1 cellular context compared by ENCODE assay signal in genomic region chr13:113584870-113585671, GRCh38.
TF ChIP-seq lines count a peak whose summit lies in the region.

No MANE protein-coding gene starts in this region.

TF ChIP-seq in GM23338, 12 proteins besides CTCF, POLR2A, EP300 and RAD21 (continued from another document):
- no peak for TF ChIP-seq ZNF462 (CRISPR knock-in tag; IDR thresholded peaks at IDR 0.05)
- TF ChIP-seq POLR2AphosphoS5 (IDR thresholded peaks at IDR 0.05; ENCODE audit: low read depth) = no peak
- no peak for TF ChIP-seq STAT1 (IDR thresholded peaks at IDR 0.05; ENCODE audit: unreplicated experiment)
